In the genomic region with DNA sequence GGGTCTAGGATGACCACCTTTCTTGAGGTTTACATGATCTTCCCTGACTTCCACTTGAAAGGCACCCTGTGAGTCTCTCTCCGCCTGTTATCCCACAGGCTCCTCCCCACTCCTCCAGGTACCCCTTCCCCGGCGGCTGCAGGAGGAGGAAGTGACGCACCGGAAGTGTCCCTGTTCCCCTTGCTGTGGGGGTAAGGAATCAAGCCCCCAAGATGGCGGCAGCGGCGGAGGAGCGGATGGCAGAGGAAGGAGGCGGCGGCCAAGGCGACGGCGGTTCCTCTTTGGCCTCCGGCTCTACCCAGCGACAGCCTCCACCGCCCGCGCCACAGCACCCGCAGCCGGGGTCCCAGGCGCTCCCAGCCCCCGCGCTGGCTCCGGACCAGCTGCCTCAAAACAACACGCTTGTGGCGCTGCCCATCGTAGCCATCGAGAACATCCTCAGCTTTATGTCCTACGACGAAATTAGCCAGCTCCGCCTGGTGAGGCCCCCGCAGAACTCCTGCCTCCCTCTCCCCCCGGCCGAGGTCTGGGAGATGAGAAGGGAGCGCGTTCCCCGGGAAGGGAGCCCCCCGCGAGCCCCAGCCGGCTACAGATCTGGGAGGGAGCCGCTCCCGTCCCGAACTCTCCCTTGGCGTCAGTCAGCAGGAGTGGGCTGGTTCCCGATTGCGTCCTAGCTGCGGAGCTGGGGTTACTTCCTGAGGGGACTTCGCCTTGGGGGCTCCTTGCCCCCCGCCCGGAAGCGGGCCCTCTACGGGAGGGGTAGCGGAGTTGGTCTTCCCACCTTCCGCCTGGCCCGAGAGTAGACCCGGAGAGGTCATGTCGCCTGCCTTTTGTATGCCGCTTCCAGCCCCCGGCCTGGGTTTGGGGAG, we compare ENCODE assay signal across 8 cellular contexts. TPM values are rescaled to one million over a fixed set of nuclear protein-coding genes. Genes with fewer than 3 reads are reported as not detected.
DNase-seq lines count a peak whose midpoint lies in the region; ATAC-seq and TF ChIP-seq lines count a peak whose summit lies in the region.

A gene with protein sequence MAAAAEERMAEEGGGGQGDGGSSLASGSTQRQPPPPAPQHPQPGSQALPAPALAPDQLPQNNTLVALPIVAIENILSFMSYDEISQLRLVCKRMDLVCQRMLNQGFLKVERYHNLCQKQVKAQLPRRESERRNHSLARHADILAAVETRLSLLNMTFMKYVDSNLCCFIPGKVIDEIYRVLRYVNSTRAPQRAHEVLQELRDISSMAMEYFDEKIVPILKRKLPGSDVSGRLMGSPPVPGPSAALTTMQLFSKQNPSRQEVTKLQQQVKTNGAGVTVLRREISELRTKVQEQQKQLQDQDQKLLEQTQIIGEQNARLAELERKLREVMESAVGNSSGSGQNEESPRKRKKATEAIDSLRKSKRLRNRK (plus strand): TSS at position 194 of the 869 bp plus-strand sequence. CDS start 19 bp downstream, at position 213.

- CTCF ChIA-PET in activated B cell treated with CpG ODN at 0.5 μM for 24 hours (lab: Charles Lee): interaction anchor here (0.7 to 4.5 kb wide), 3 partner anchors 131 to 219 kb away, joined by 3 to 55 read pairs (median 3); a partner anchor contains a TSS

- H3K27ac Mint-ChIP-seq in activated B cell treated with CpG ODN at 0.5 μM for 24 hours (peak within 1 kb of the TSS; percentile 94), immature natural killer cell (peak within 1 kb of the TSS; percentile 83 to 97 (median 94))

- H3K4me3 Mint-ChIP-seq in activated B cell treated with CpG ODN at 0.5 μM for 24 hours (peak within 1 kb of the TSS; percentile 92), immature natural killer cell (peak within 1 kb of the TSS; percentile 89 to 97 (median 93))

- ATAC-seq in HG03196 (IDR thresholded peaks at IDR 0.05; ENCODE audit: unreplicated experiment) (peak; percentile 95), activated B cell treated with CpG ODN at 0.5 μM for 24 hours (ENCODE audit: low read depth) (peak; percentile 95)

- H3K4me1 Mint-ChIP-seq in activated B cell treated with CpG ODN at 0.5 μM for 24 hours (peaks cover 28% of the 10 kb centered on the region), immature natural killer cell (peaks cover 25 to 34% of the 10 kb centered on the region in 2 donors)

- H3K9me3 Mint-ChIP-seq in activated B cell treated with CpG ODN at 0.5 μM for 24 hours (no peaks in the 10 kb centered on the region), immature natural killer cell (no peaks in the 10 kb centered on the region)

- H3K36me3 Mint-ChIP-seq in activated B cell treated with CpG ODN at 0.5 μM for 24 hours (ENCODE audit: low read depth): peaks cover 8% of the 10 kb centered on the region
- no peaks in the 10 kb centered on the region for H3K36me3 Mint-ChIP-seq in immature natural killer cell

- DNase-seq in AG08395 (ENCODE audit: low spot score) (peak; percentile 98), NCI-H345 (lab: John Stamatoyannopoulos, UW) (peak; percentile 97), activated B cell treated with CpG ODN at 0.5 μM for 24 hours (peak; percentile 84), caudate nucleus (lab: John Stamatoyannopoulos, UW) (peak; percentile 39 to 99 (median 91)), immature natural killer cell (peak; percentile 88 to 90 (median 89)), smooth muscle cell of the brain vasculature (ENCODE audit: low read depth, low spot score) (peak; percentile 79)

- intact Hi-C loops in activated B cell treated with CpG ODN at 0.5 μM for 24 hours (cut with micrococcal nuclease): loop anchor here (1.0 to 10.0 kb wide), 7 partner anchors 69 to 416 kb away; a partner anchor contains a TSS

- in situ Hi-C loops in GM18951 (cut with MboI; ENCODE audit: low sequenced_read_pairs, unreplicated experiment): loop anchor here (10.0 kb wide), 1 partner anchor 351 kb away; no protein-coding TSS in a partner anchor

- POLR2A ChIA-PET in activated B cell treated with CpG ODN at 0.5 μM for 24 hours (lab: Charles Lee): interaction anchor here (1.0 to 1.3 kb wide), 4 partner anchors 55 to 216 kb away, joined by 4 to 9 read pairs (median 7); a partner anchor contains a TSS

- peak within 1 kb of the TSS; percentile 94 for H3K27ac ChIP-seq in caudate nucleus (ENCODE audit: low read depth, low read length)

- no peak for TF ChIP-seq CTCF in activated B cell treated with CpG ODN at 0.5 μM for 24 hours (IDR thresholded peaks at IDR 0.05)

- H3K27me3 Mint-ChIP-seq in activated B cell treated with CpG ODN at 0.5 μM for 24 hours: peaks cover 4% of the 10 kb centered on the region
- peaks cover 7 to 17% (median 12%) of the 10 kb centered on the region in 3 donors for H3K27me3 Mint-ChIP-seq in immature natural killer cell (ENCODE audit: low read depth in 3 of 3)

- peak; percentile 94 for TF ChIP-seq POLR2A in GM18951 (IDR thresholded peaks at IDR 0.05; ENCODE audit: extremely low read depth, insufficient read depth, insufficient read length)

RNA-seq across cellular contexts. Expression of the gene that starts here (rescaled TPM):
- total RNA-seq in activated B cell treated with CpG ODN at 0.5 μM for 24 hours: 27.5 and 30.4 TPM in 2 replicates
- 10 to 100 TPM in 1 of 3 donors, 1 to 10 TPM in 2; 7.5 to 19.3 (median 8.9) TPM for polyA plus RNA-seq in immature natural killer cell

Comparison
In these comparisons a context has a peak if more than half of its experiments do, and no peak if none do; other contexts are left out.
1. Peak in every context shown above with its lines: DNase-seq, ATAC-seq and H3K27ac ChIP-seq.